9 cellular contexts compared by ENCODE assay signal in genomic region chr2:25250331-25251031, GRCh38.
DNase-seq lines count a peak whose midpoint lies in the region; ATAC-seq, FAIRE-seq and TF ChIP-seq lines count a peak whose summit lies in the region.
"Had no signal": no experiment of that assay in that cellular context is flagged by ENCODE, and none has a peak within 500 bp of the region (broad histone marks: within the 10 kb centered on the region; RNA-seq: fewer than 3 reads in every experiment).

No MANE protein-coding gene starts in this region.

- H3K4me1 ChIP-seq in BE2C (peaks cover 5% of the 10 kb centered on the region), HUES64 (ENCODE audit: insufficient read depth, low read length) (peaks cover 19% of the 10 kb centered on the region), K562 (replicated peaks in 1 of 2; ENCODE audit: control insufficient read depth in 2 of 2, insufficient read depth in 2 of 2, low read length in 2 of 2) (peaks cover 18 to 40% of the 10 kb centered on the region in 2 experiments), small intestine (ENCODE audit: control insufficient read depth in 2 of 2, insufficient read depth in 1 of 2, low read depth in 1 of 2, low read length in 1 of 2) (peaks cover 0 to 6% of the 10 kb centered on the region in 2 donors), esophagus squamous epithelium (peaks cover 10 to 32% (median 11%) of the 10 kb centered on the region in 3 donors)

- in situ Hi-C loops in K562 (cut with MboI): no loop called here

- H3K9me3 ChIP-seq in BE2C (no peaks in the 10 kb centered on the region), HUES64 (ENCODE audit: insufficient read depth, low read depth, low read length) (no peaks in the 10 kb centered on the region), K562 (replicated peaks; ENCODE audit: control insufficient read depth, insufficient read depth, low read depth, low read length) (no peaks in the 10 kb centered on the region), small intestine (ENCODE audit: control insufficient read depth, low read depth) (no peaks in the 10 kb centered on the region), esophagus squamous epithelium (no peaks in the 10 kb centered on the region)

- TF ChIP-seq POLR2A in K562 (conservative IDR thresholded peaks at IDR 0.05) (no peak), esophagus squamous epithelium (IDR thresholded peaks at IDR 0.05) (no peak)

- H3K4me3 Mint-ChIP-seq in naive B cell: peak overlapping the region; percentile 79 to 94 (median 88)

- no peaks in the 10 kb centered on the region for H4K20me1 ChIP-seq in K562 (replicated peaks; ENCODE audit: control insufficient read depth, insufficient read depth, low read length)

- FAIRE-seq in K562 (lab: Jason Lieb, UNC) (no peak), small intestine (lab: Jason Lieb, UNC) (no peak)

- H3K4me3 ChIP-seq in BE2C (ENCODE audit: low read depth, low read length): peak overlapping the region; percentile 83
- H3K4me3 ChIP-seq in HUES64 (ENCODE audit: low read length): peak overlapping the region; percentile 77
- no peak overlapping the region for H3K4me3 ChIP-seq in K562
- H3K4me3 ChIP-seq in small intestine (ENCODE audit: low read depth in 1 of 2, low read length in 2 of 2): peak overlapping the region in 1 of 2 donors; percentile 73
- no peak overlapping the region for H3K4me3 ChIP-seq in esophagus squamous epithelium

- H3K27ac Mint-ChIP-seq in naive B cell: peak overlapping the region; percentile 13 to 94 (median 82)

- TF ChIP-seq EP300 in K562 (IDR thresholded peaks at IDR 0.05; ENCODE audit: low read length): no peak

- peak overlapping the region; percentile 75 for H3K9ac ChIP-seq in HUES64 (ENCODE audit: low read depth, low read length)
- peak overlapping the region; percentile 7 to 87; a peak in 3 of 4 replicates for H3K9ac ChIP-seq in K562 (ENCODE audit: insufficient read depth in 1 of 2, low read depth in 2 of 2, low read length in 2 of 2)

- H3K79me2 ChIP-seq in K562 (ENCODE audit: control insufficient read depth, insufficient read depth, low read length): peaks cover 4% of the 10 kb centered on the region; the same call in 2 of the 3 replicates

- no peaks in the 10 kb centered on the region for H3K9me3 Mint-ChIP-seq in naive B cell

- TF ChIP-seq CTCF in BE2C (IDR thresholded peaks at IDR 0.05; ENCODE audit: low read depth, low read length) (no peak), K562 (IDR thresholded peaks at IDR 0.05 in 2 of 3, conservative IDR thresholded peaks at IDR 0.05 in 1 of 3; ENCODE audit: insufficient read depth in 2 of 3, low read depth in 1 of 3, low read length in 3 of 3) (no peak), esophagus squamous epithelium (IDR thresholded peaks at IDR 0.05) (no peak)

- DNase-seq in BE2C: no peak
- DNase-seq in K562 (ENCODE audit: extremely low read depth in 1 of 4, low spot score in 3 of 4): peak; percentile 35 to 69 (median 55)
- DNase-seq in naive B cell: peak; percentile 36
- no peak for DNase-seq in small intestine
- no peak for DNase-seq in esophagus squamous epithelium (lab: John Stamatoyannopoulos, UW)
- DNase-seq in activated gamma-delta T cell treated with Interleukin-2 at 50 U/mL for 16 hours: no peak
- DNase-seq in AML-193 (lab: John Stamatoyannopoulos, UW): no peak
- DNase-seq: NCI-H1105 had no signal

- H3K27me3 Mint-ChIP-seq in naive B cell: no peaks in the 10 kb centered on the region

- intact Hi-C loops in K562 (cut with micrococcal nuclease): no loop called here
- intact Hi-C loops in esophagus squamous epithelium (cut with DNase I): no loop called here

- CTCF ChIA-PET in K562 (lab: Yijun Ruan, JAX; ENCODE audit: low intra/inter-chr PET ratio): no interaction called here

- TSS peak; percentile 45 for BruUV-seq in K562 (replicated peaks; lab: Mats Ljungman, UMichigan)

- H2AFZ ChIP-seq in K562 (ENCODE audit: low read depth, low read length): peak overlapping the region; percentile 28; the same call in 1 of the 2 replicates

- no peak for TF ChIP-seq RAD21 in K562 (CRISPR knock-in tag; conservative IDR thresholded peaks at IDR 0.05 in 1 of 2, IDR thresholded peaks at IDR 0.05 in 1 of 2)

- peak overlapping the region; percentile 58 for H3K4me2 ChIP-seq in K562 (ENCODE audit: insufficient read depth, low read length)

- POLR2A ChIA-PET in K562 (lab: Yijun Ruan, JAX): interaction anchor here (0.6 to 1.7 kb wide), 6 partner anchors 10 to 86 kb away, joined by 3 to 8 read pairs (median 4); no protein-coding TSS in a partner anchor

- ATAC-seq in K562 (peak; percentile 14), naive B cell (ENCODE audit: low read depth in 2 of 2) (peak; percentile 4 to 8)

- H3K9me1 ChIP-seq in K562 (ENCODE audit: control insufficient read depth, insufficient read depth, low read length): no peaks in the 10 kb centered on the region

- H3K36me3 Mint-ChIP-seq in naive B cell: peaks cover 7 to 11% of the 10 kb centered on the region in 2 donors

- H3K27me3 ChIP-seq in BE2C (no peaks in the 10 kb centered on the region), HUES64 (ENCODE audit: insufficient read depth, low read length) (no peaks in the 10 kb centered on the region), K562 (ENCODE audit: control insufficient read depth in 2 of 2, insufficient read depth in 2 of 2, low read length in 2 of 2) (no peaks in the 10 kb centered on the region), small intestine (ENCODE audit: control insufficient read depth in 2 of 2, insufficient read depth in 2 of 2, low read length in 2 of 2) (no peaks in the 10 kb centered on the region), esophagus squamous epithelium (no peaks in the 10 kb centered on the region)

- H3K4me1 Mint-ChIP-seq in naive B cell: peaks cover 27 to 35% (median 34%) of the 10 kb centered on the region in 3 donors

- H3K27ac ChIP-seq in HUES64 (ENCODE audit: low read depth, low read length) (peak overlapping the region; percentile 96), K562 (ENCODE audit: extremely low read depth, low read depth, low read length) (no peak overlapping the region), small intestine (ENCODE audit: low read depth in 1 of 2, low read length in 1 of 2) (no peak overlapping the region), esophagus squamous epithelium (peak overlapping the region in 1 of 4 donors; percentile 89)

- H3K36me3 ChIP-seq in BE2C (peaks cover 29% of the 10 kb centered on the region), HUES64 (ENCODE audit: insufficient read depth, low read length) (peaks cover 40% of the 10 kb centered on the region), K562 (ENCODE audit: control insufficient read depth, insufficient read depth, low read length) (peaks cover 23% of the 10 kb centered on the region; the same call in 2 of the 3 replicates), small intestine (ENCODE audit: control insufficient read depth in 2 of 2, insufficient read depth in 2 of 2, low read length in 2 of 2) (peaks cover under 1 to 19% of the 10 kb centered on the region in 2 donors), esophagus squamous epithelium (peaks cover 7 to 53% (median 20%) of the 10 kb centered on the region in 3 donors)

- 3% methylated on average over 22 of the region's 27 CpGs for WGBS in HUES64
- 60% methylated on average over 21 of the region's 27 CpGs for WGBS in K562 (ENCODE audit: insufficient coverage, low coverage, missing lambda C conversion rate)
- WGBS in small intestine, 3 donors: 60 to 67% (median 66%) methylated on average over 23 to 27 of the region's 27 CpGs
- WGBS in esophagus squamous epithelium, 2 donors: 82 to 85% methylated on average over 6 to 15 of the region's 27 CpGs

TF ChIP-seq in K562, 482 proteins besides CTCF, POLR2A, EP300 and RAD21:
- TF ChIP-seq KAT2B (IDR thresholded peaks at IDR 0.05; ENCODE audit: low read depth, low read length): no peak
- peak; percentile 35 for TF ChIP-seq EGR1 (conservative IDR thresholded peaks at IDR 0.05)
- TF ChIP-seq ATF3 (IDR thresholded peaks at IDR 0.05): peak; percentile 40; the same call in 1 of the 2 replicates
- no peak for TF ChIP-seq ATF3 (CRISPR knock-in tag; conservative IDR thresholded peaks at IDR 0.05)
- TF ChIP-seq E2F6 (IDR thresholded peaks at IDR 0.05; ENCODE audit: borderline replicate concordance in 1 of 2, extremely low read depth in 1 of 2, insufficient read depth in 1 of 2, insufficient read length in 1 of 2, low read depth in 1 of 2, low read length in 1 of 2, poor library complexity in 1 of 2, severe bottlenecking in 1 of 2): peak in 1 of 2 experiments; percentile 50
TF ChIP-seq in K562: peak in this region for 3.

Comparison
In these comparisons a context has a peak if more than half of its experiments do, and no peak if none do; other contexts are left out.
1. DNase-seq: peak in K562 (4 of 4) and naive B cell (single experiment); none in BE2C (single experiment), small intestine (single experiment), esophagus squamous epithelium (single experiment), activated gamma-delta T cell treated with Interleukin-2 at 50 U/mL for 16 hours (single experiment) and AML-193 (0 of 2).
2. H3K4me3 ChIP-seq: peak in BE2C (single experiment) and HUES64 (single experiment); none in K562 (single experiment) and esophagus squamous epithelium (0 of 4).